ENCODE assay signal across 25 cellular contexts in the genomic region with DNA sequence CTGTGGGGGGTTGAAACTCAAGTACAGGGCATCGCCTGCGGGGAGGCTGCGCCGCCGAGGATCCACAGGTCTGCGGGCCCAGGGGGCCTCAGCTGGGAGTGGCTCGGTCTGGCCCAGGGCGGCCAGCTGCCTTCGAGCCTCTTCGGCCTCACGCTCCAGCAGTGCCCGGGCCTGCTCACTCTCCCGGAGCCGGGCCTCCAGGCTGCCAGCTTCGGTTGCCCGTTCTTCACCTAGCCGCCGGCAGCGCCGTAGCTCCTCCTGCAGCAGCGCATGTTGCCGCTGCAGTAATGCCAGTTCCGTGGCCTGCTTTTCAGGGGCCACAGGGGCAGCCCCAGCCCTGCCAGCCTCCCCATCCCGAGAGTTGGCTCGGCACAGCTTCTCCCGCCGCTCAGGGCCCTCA. TPM values are rescaled to one million over a fixed set of nuclear protein-coding genes. Genes with fewer than 3 reads are reported as not detected.
DNase-seq lines count a peak whose midpoint lies in the region; ATAC-seq and TF ChIP-seq lines count a peak whose summit lies in the region.
"Had no signal": no experiment of that assay in that cellular context is flagged by ENCODE, and none has a peak within 500 bp of the region (broad histone marks: within the 10 kb centered on the region; RNA-seq: fewer than 3 reads in every experiment).

No MANE protein-coding gene starts in this region.

- no peaks in the 10 kb centered on the region for H3K9me2 ChIP-seq in SK-N-SH

- peaks cover 100% of the 10 kb centered on the region for H3K36me3 Mint-ChIP-seq in dendritic cell treated with granulocyte-macrophage colony-stimulating factor and Interleukin-4, amounts not matched to agents 40 ng/mL and 50 ng/mL, for 4 days (ENCODE audit: low read depth)
- H3K36me3 Mint-ChIP-seq in stimulated activated effector memory CD8-positive, alpha-beta T cell treated with anti-CD3 and anti-CD28 coated beads, Interleukin-12 subunit alpha, Interleukin-12 subunit beta, amount 100 ng/mL, for 72 hours: peaks cover 100% of the 10 kb centered on the region

- H3K4me3 Mint-ChIP-seq in dendritic cell treated with granulocyte-macrophage colony-stimulating factor and Interleukin-4, amounts not matched to agents 40 ng/mL and 50 ng/mL, for 4 days: no peak overlapping the region
- H3K4me3 Mint-ChIP-seq in stimulated activated effector memory CD8-positive, alpha-beta T cell treated with anti-CD3 and anti-CD28 coated beads, Interleukin-12 subunit alpha, Interleukin-12 subunit beta, amount 100 ng/mL, for 72 hours: no peak overlapping the region
- H3K4me3 Mint-ChIP-seq: CD8-positive, alpha-beta memory T cell; H9 had no signal

- H3F3A ChIP-seq in SK-N-SH (replicated peaks; ENCODE audit: insufficient read depth): peaks cover 41% of the 10 kb centered on the region

- H3K4me1 ChIP-seq in SK-N-SH (ENCODE audit: control insufficient read depth in 1 of 2, insufficient read depth in 2 of 2, low read depth in 1 of 2, low read length in 1 of 2) (no peaks in the 10 kb centered on the region), HEK293 (ENCODE audit: control insufficient read depth, insufficient read depth, low read length) (no peaks in the 10 kb centered on the region), esophagus muscularis mucosa (peaks cover 0 to 8% (median 7%) of the 10 kb centered on the region in 4 donors)

- H3K27me3 Mint-ChIP-seq in dendritic cell treated with granulocyte-macrophage colony-stimulating factor and Interleukin-4, amounts not matched to agents 40 ng/mL and 50 ng/mL, for 4 days: no peaks in the 10 kb centered on the region
- H3K27me3 Mint-ChIP-seq: CD8-positive, alpha-beta memory T cell had no signal

- ATAC-seq in SK-N-SH treated with all-trans-retinoic acid at 6 μM for 48 hours: no peak; the same call in 1 of the 3 replicates
- no peak for ATAC-seq in stimulated activated effector memory CD8-positive, alpha-beta T cell treated with anti-CD3 and anti-CD28 coated beads, Interleukin-12 subunit alpha, Interleukin-12 subunit beta, amount 100 ng/mL, for 72 hours

- CTCF ChIA-PET in SK-N-SH (lab: Yijun Ruan, JAX) (interaction anchor here (1.3 to 2.5 kb wide), 2 partner anchors 13 to 39 kb away, joined by 5 to 9 read pairs; no protein-coding TSS in a partner anchor), HEK293 (lab: Yijun Ruan, JAX) (interaction anchor here (0.6 kb wide), 1 partner anchor 304 kb away, joined by 3 read pairs; no protein-coding TSS in a partner anchor)

- H3K4me3 ChIP-seq in SK-N-SH (ENCODE audit: low read depth in 2 of 2, low read length in 1 of 2) (no peak overlapping the region), HEK293 (ENCODE audit: low read depth, low read length) (no peak overlapping the region), esophagus muscularis mucosa (no peak overlapping the region)
- H3K4me3 ChIP-seq: PC-9 had no signal

- no peak overlapping the region for H3K4me2 ChIP-seq in SK-N-SH
- H3K4me2 ChIP-seq: PC-9 had no signal

- TF ChIP-seq CTCF in SK-N-SH (IDR thresholded peaks at IDR 0.05) (no peak), HEK293 (tag by site-specific recombination; IDR thresholded peaks at IDR 0.05) (no peak), esophagus muscularis mucosa (IDR thresholded peaks at IDR 0.05) (no peak)

- DNase-seq in SK-N-SH (peak; percentile 11), SW480 (ENCODE audit: low spot score) (no peak), esophagus muscularis mucosa (ENCODE audit: extremely low spot score) (no peak), NAMALWA (ENCODE audit: low spot score) (no peak)
- no peak for DNase-seq in stimulated activated effector memory CD8-positive, alpha-beta T cell treated with anti-CD3 and anti-CD28 coated beads, Interleukin-12 subunit alpha, Interleukin-12 subunit beta, amount 100 ng/mL, for 72 hours (ENCODE audit: low spot score in 2 of 2)
- DNase-seq: ACHN; C1 segment of cervical spinal cord; Calu3; CD8-positive, alpha-beta memory T cell; DMS53; EL; GF-D8; H9; KBM-7; NCI-H1092 treated with DMSO at 0.1 percent for 48 hours; NCI-H2029 treated with DMSO at 0.1 percent for 48 hours; NCI-H226; NCI-H510A treated with DMSO at 0.1 percent for 48 hours; NCI-H748 treated with DMSO at 0.1 percent for 48 hours; PC-9; SIG-M5 had no signal

- no peak overlapping the region for H2AFZ ChIP-seq in SK-N-SH (ENCODE audit: low read depth)
- H2AFZ ChIP-seq: PC-9 had no signal

- H3K36me3 ChIP-seq in SK-N-SH (replicated peaks in 1 of 2; ENCODE audit: control insufficient read depth in 1 of 2, insufficient read depth in 2 of 2, low read length in 1 of 2) (peaks cover 62 to 78% of the 10 kb centered on the region in 2 experiments), HEK293 (ENCODE audit: control insufficient read depth in 2 of 2, insufficient read depth in 1 of 2, low read length in 2 of 2) (peaks cover 57 to 88% of the 10 kb centered on the region in 2 experiments), esophagus muscularis mucosa (peaks cover 89 to 100% (median 99%) of the 10 kb centered on the region in 4 donors)

- peak overlapping the region; percentile 71 for H3K27ac Mint-ChIP-seq in dendritic cell treated with granulocyte-macrophage colony-stimulating factor and Interleukin-4, amounts not matched to agents 40 ng/mL and 50 ng/mL, for 4 days
- peak overlapping the region; percentile 74 for H3K27ac Mint-ChIP-seq in stimulated activated effector memory CD8-positive, alpha-beta T cell treated with anti-CD3 and anti-CD28 coated beads, Interleukin-12 subunit alpha, Interleukin-12 subunit beta, amount 100 ng/mL, for 72 hours
- H3K27ac Mint-ChIP-seq: H9 had no signal

- TF ChIP-seq RAD21 in SK-N-SH (IDR thresholded peaks at IDR 0.05; ENCODE audit: low read length): no peak

- no peak for TF ChIP-seq EP300 in SK-N-SH (IDR thresholded peaks at IDR 0.05; ENCODE audit: borderline replicate concordance in 1 of 2, low read depth in 1 of 2, low read length in 1 of 2)
- no peak for TF ChIP-seq EP300 in esophagus muscularis mucosa (IDR thresholded peaks at IDR 0.05)

- TF ChIP-seq POLR2A in esophagus muscularis mucosa (IDR thresholded peaks at IDR 0.05; ENCODE audit: low read depth): no peak

- H3K27me3 ChIP-seq in SK-N-SH (ENCODE audit: insufficient read depth) (no peaks in the 10 kb centered on the region), esophagus muscularis mucosa (no peaks in the 10 kb centered on the region)

- POLR2A ChIA-PET in SK-N-SH (lab: Yijun Ruan, JAX): interaction anchor here (1.6 kb wide), 1 partner anchor 16 kb away, joined by 4 read pairs; the partner anchor contains the start of gene KHDC4
- POLR2A ChIA-PET in HEK293 (lab: Yijun Ruan, JAX): no interaction called here

- H3K79me2 ChIP-seq in SK-N-SH (ENCODE audit: insufficient read depth): no peaks in the 10 kb centered on the region

- intact Hi-C loops in dendritic cell treated with granulocyte-macrophage colony-stimulating factor and Interleukin-4, amounts not matched to agents 40 ng/mL and 50 ng/mL, for 4 days (cut with micrococcal nuclease): no loop called here
- intact Hi-C loops in esophagus muscularis mucosa (cut with DNase I): no loop called here

- peaks cover 65% of the 10 kb centered on the region for H3K4me1 Mint-ChIP-seq in dendritic cell treated with granulocyte-macrophage colony-stimulating factor and Interleukin-4, amounts not matched to agents 40 ng/mL and 50 ng/mL, for 4 days (ENCODE audit: low read depth)
- H3K4me1 Mint-ChIP-seq in stimulated activated effector memory CD8-positive, alpha-beta T cell treated with anti-CD3 and anti-CD28 coated beads, Interleukin-12 subunit alpha, Interleukin-12 subunit beta, amount 100 ng/mL, for 72 hours: peaks cover 33% of the 10 kb centered on the region

- H3K9me3 ChIP-seq in SK-N-SH (no peaks in the 10 kb centered on the region), HEK293 (ENCODE audit: control insufficient read depth, insufficient read depth, low read depth, low read length) (no peaks in the 10 kb centered on the region), esophagus muscularis mucosa (no peaks in the 10 kb centered on the region)

- H4K20me1 ChIP-seq in SK-N-SH (ENCODE audit: insufficient read depth): no peaks in the 10 kb centered on the region

- WGBS in SK-N-SH (ENCODE audit: low lambda C conversion rate): 100% methylated on average over 4 of the region's 27 CpGs
- 100% methylated on average over 11 of the region's 27 CpGs for WGBS in esophagus muscularis mucosa

- no peak overlapping the region for H3K27ac ChIP-seq in SK-N-SH (ENCODE audit: low read depth in 2 of 2, low read length in 1 of 2)
- no peak overlapping the region for H3K27ac ChIP-seq in HEK293 (ENCODE audit: extremely low read depth, low read depth, low read length)
- H3K27ac ChIP-seq in esophagus muscularis mucosa (replicated peaks in 1 of 4): no peak overlapping the region
- H3K27ac ChIP-seq: 22Rv1, PC-9 had no signal

- no peaks in the 10 kb centered on the region for H3K9me3 Mint-ChIP-seq in dendritic cell treated with granulocyte-macrophage colony-stimulating factor and Interleukin-4, amounts not matched to agents 40 ng/mL and 50 ng/mL, for 4 days
- no peaks in the 10 kb centered on the region for H3K9me3 Mint-ChIP-seq in stimulated activated effector memory CD8-positive, alpha-beta T cell treated with anti-CD3 and anti-CD28 coated beads, Interleukin-12 subunit alpha, Interleukin-12 subunit beta, amount 100 ng/mL, for 72 hours
- H3K9me3 Mint-ChIP-seq: CD8-positive, alpha-beta memory T cell; H9 had no signal

- no peak overlapping the region for H3K9ac ChIP-seq in SK-N-SH

TF ChIP-seq in SK-N-SH, 30 proteins besides CTCF, POLR2A, EP300 and RAD21 (continues in another document):
- TF ChIP-seq NRF1 (IDR thresholded peaks at IDR 0.05; ENCODE audit: low read depth, low read length): no peak

TF ChIP-seq in SK-N-SH treated with all-trans-retinoic acid at 6 μM for 48 hours, 23 proteins besides CTCF, POLR2A, EP300 and RAD21 (continues in another document):
- no peak for TF ChIP-seq BACH2 (CRISPR knock-in tag; IDR thresholded peaks at IDR 0.05; ENCODE audit: borderline replicate concordance)

TF ChIP-seq in HEK293, 187 proteins besides CTCF, POLR2A, EP300 and RAD21 (continues in another document):
- TF ChIP-seq ZIC2 (tag by site-specific recombination; IDR thresholded peaks at IDR 0.05): 0 out of 2 replicates have a peak, but pooled peaks have one; percentile 10

RNA-seq across cellular contexts. Expression of gene RXFP4, which starts 9.4 kb away (rescaled TPM):
- polyA plus RNA-seq in SK-N-SH (2012; rRNA removed): not detected in 2 replicates
- not detected in 2 replicates for polyA plus RNA-seq in SK-N-SH (2012; cell fraction: cytosol; rRNA removed)
- not detected in 2 replicates for polyA plus RNA-seq in SK-N-SH (2012; cell fraction: nucleus; rRNA removed)
- not detected for total RNA-seq in esophagus muscularis mucosa
- total RNA-seq: Calu3; CD8-positive, alpha-beta memory T cell; H9; PC-9 had no signal

RNA-seq across cellular contexts. Expression of gene KHDC4, which starts 16.6 kb away (rescaled TPM):
- 43.1 and 94.4 TPM in 2 replicates for polyA plus RNA-seq in SK-N-SH (2012; rRNA removed)
- polyA plus RNA-seq in SK-N-SH (2012; cell fraction: cytosol; rRNA removed): 24.6 and 27.2 TPM in 2 replicates
- 176 and 362 TPM in 2 replicates for polyA plus RNA-seq in SK-N-SH (2012; cell fraction: nucleus; rRNA removed)
- 10 to 100 TPM; 25.8 to 41.5 (median 29.2) TPM for total RNA-seq in esophagus muscularis mucosa

RNA-seq across cellular contexts. Expression of gene ARHGEF2, which starts 27.5 kb away (rescaled TPM):
- 32.4 and 50.8 TPM in 2 replicates for polyA plus RNA-seq in SK-N-SH (2012; rRNA removed)
- 36.5 and 37.6 TPM in 2 replicates for polyA plus RNA-seq in SK-N-SH (2012; cell fraction: cytosol; rRNA removed)
- polyA plus RNA-seq in SK-N-SH (2012; cell fraction: nucleus; rRNA removed): 165 and 188 TPM in 2 replicates
- 100 to 1,000 TPM in 2 of 4 donors, 10 to 100 TPM in 2; 54.0 to 130 (median 91.8) TPM for total RNA-seq in esophagus muscularis mucosa

RNA-seq across cellular contexts. Expression of gene RIT1, which starts 39.7 kb away (rescaled TPM):
- 28.8 and 35.3 TPM in 2 replicates for polyA plus RNA-seq in SK-N-SH (2012; rRNA removed)
- 35.5 and 36.8 TPM in 2 replicates for polyA plus RNA-seq in SK-N-SH (2012; cell fraction: cytosol; rRNA removed)
- polyA plus RNA-seq in SK-N-SH (2012; cell fraction: nucleus; rRNA removed): 18.0 and 29.0 TPM in 2 replicates
- total RNA-seq in esophagus muscularis mucosa: 10 to 100 TPM; 23.0 to 36.8 (median 32.3) TPM
